ENCODE assay signal across 8 cellular contexts in the genomic region with DNA sequence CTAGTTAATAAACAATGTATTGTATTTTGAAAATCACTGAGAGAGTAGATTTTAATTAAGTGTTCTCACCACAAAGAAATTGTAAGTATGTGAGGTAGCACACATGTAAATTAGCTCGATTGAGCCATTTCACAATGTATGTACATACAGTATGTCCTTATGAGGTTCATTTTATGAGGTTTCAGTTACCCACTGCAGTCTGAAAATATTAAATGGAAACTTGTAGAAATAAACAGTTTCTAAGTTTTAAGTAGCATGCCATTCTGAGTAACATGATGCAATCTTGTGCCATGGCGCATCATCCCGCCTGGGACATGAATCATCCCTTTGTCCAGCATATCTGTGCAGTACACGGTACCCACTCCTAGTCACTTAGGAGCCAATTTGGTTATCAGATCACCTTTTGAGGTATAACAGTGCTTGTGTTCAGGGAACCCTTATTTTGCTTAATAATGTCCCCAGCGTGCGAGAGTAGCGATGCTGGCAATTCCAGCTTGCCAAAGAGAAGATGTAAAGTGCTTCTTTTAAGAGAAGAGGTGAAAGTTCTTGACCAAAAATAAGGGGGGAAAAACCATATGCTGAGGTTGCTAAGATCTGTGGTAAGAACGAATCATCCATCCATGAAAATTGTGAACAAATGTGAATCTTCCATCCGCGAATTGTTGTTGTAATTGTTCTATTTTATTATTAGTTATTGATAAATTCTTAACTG.
DNase-seq lines count a peak whose midpoint lies in the region; ATAC-seq and TF ChIP-seq lines count a peak whose summit lies in the region.

No MANE protein-coding gene starts in this region.

- H3K4me1 ChIP-seq in GM23248 (ENCODE audit: insufficient read depth) (peaks cover 49% of the 10 kb centered on the region), mammary epithelial cell (ENCODE audit: insufficient read depth, low read length) (peaks cover 41% of the 10 kb centered on the region), upper lobe of right lung (peaks cover 35% of the 10 kb centered on the region)

- TF ChIP-seq CTCF in mammary epithelial cell (conservative IDR thresholded peaks at IDR 0.05 in 1 of 2, IDR thresholded peaks at IDR 0.05 in 1 of 2; ENCODE audit: extremely low read depth in 1 of 2, insufficient read depth in 1 of 2, low read depth in 1 of 2, low read length in 2 of 2): no peak
- TF ChIP-seq CTCF in upper lobe of right lung (IDR thresholded peaks at IDR 0.05): no peak

- intact Hi-C loops in mammary epithelial cell (cut with micrococcal nuclease) (no loop called here), upper lobe of right lung (cut with DNase I) (no loop called here)

- H4K20me1 ChIP-seq in GM23248 (ENCODE audit: insufficient read depth) (no peaks in the 10 kb centered on the region), mammary epithelial cell (ENCODE audit: insufficient read depth, low read length) (no peaks in the 10 kb centered on the region)

- in situ Hi-C loops in GM23248 (cut with MboI) (loop anchor here (25.0 kb wide), 2 partner anchors 251 to 401 kb away; no protein-coding TSS in a partner anchor), mammary epithelial cell (cut with MboI; ENCODE audit: low sequenced_read_pairs in 2 of 2) (no loop called here)

- H3K36me3 ChIP-seq in GM23248 (ENCODE audit: low read depth) (no peaks in the 10 kb centered on the region), SK-N-MC (ENCODE audit: insufficient read depth, low read length) (0 out of 2 replicates have a peak, but pooled peaks cover 5% of the 10 kb centered on the region), mammary epithelial cell (ENCODE audit: insufficient read depth, low read length) (peaks cover under 1% of the 10 kb centered on the region), upper lobe of right lung (peaks cover 16% of the 10 kb centered on the region)

- no peak for ATAC-seq in GM21529 (IDR thresholded peaks at IDR 0.05; ENCODE audit: unreplicated experiment)
- no peak for ATAC-seq in upper lobe of right lung
- no peak for ATAC-seq in GM19023 (IDR thresholded peaks at IDR 0.05; ENCODE audit: unreplicated experiment)

- H3K27me3 ChIP-seq in GM23248 (replicated peaks; ENCODE audit: insufficient read depth) (no peaks in the 10 kb centered on the region), mammary epithelial cell (ENCODE audit: insufficient read depth, low read length) (no peaks in the 10 kb centered on the region), upper lobe of right lung (no peaks in the 10 kb centered on the region)

- H3K9me2 ChIP-seq in GM23248 (ENCODE audit: insufficient read depth): no peaks in the 10 kb centered on the region

- no TSS peak for BruUV-seq in mammary epithelial cell (replicated peaks; lab: Mats Ljungman, UMichigan)

- dilution Hi-C loops in mammary epithelial cell (cut with HindIII; ENCODE audit: low sequenced_read_pairs): no loop called here

- H3K9ac ChIP-seq in GM23248: no peak overlapping the region
- H3K9ac ChIP-seq in SK-N-MC (ENCODE audit: insufficient read length): no peak overlapping the region
- H3K9ac ChIP-seq in mammary epithelial cell (ENCODE audit: insufficient read depth, low read length): peak overlapping the region; percentile 5

- H2AFZ ChIP-seq in GM23248: no peak overlapping the region
- no peak overlapping the region for H2AFZ ChIP-seq in mammary epithelial cell (ENCODE audit: low read depth, low read length)

- DNase-seq in GM23248 (peak; percentile 65), SK-N-MC (ENCODE audit: low read depth, low spot score) (no peak), mammary epithelial cell (peak; percentile 74), upper lobe of right lung (no peak), AML-193 (lab: John Stamatoyannopoulos, UW) (no peak)
- DNase-seq in stimulated activated CD4-positive, alpha-beta T cell treated with anti-CD3 and anti-CD28 coated beads, Interleukin-12 subunit alpha, Interleukin-12 subunit beta, amount 100 ng/mL, for 4 hours: peak; percentile 35

- peaks cover 38% of the 10 kb centered on the region for H3K79me2 ChIP-seq in GM23248 (ENCODE audit: insufficient read depth)
- H3K79me2 ChIP-seq in mammary epithelial cell (ENCODE audit: insufficient read depth, low read length): peaks cover 21% of the 10 kb centered on the region

- CTCF ChIA-PET in mammary epithelial cell (lab: Charles Lee; ENCODE audit: low non-redundant PET): no interaction called here

- WGBS in GM23248 (ENCODE audit: low coverage in 1 of 2, low lambda C conversion rate in 2 of 2, missing lambda C conversion rate in 2 of 2), 2 experiments: 77 to 81% methylated on average over 10 of the region's 10 CpGs
- 64% methylated on average over 10 of the region's 10 CpGs for WGBS in mammary epithelial cell (ENCODE audit: low coverage, missing lambda C conversion rate)

- peaks cover 46% of the 10 kb centered on the region for H3F3A ChIP-seq in GM23248 (ENCODE audit: insufficient read depth)

- H3K27ac ChIP-seq in GM23248 (peak overlapping the region; percentile 56), SK-N-MC (peak overlapping the region; percentile 35; the same call in 1 of the 2 replicates), mammary epithelial cell (ENCODE audit: insufficient read depth, low read depth, low read length) (peak overlapping the region; percentile 80), upper lobe of right lung (no peak overlapping the region)

- H3K4me3 ChIP-seq in GM23248 (no peak overlapping the region), SK-N-MC (no peak overlapping the region), mammary epithelial cell (replicated peaks in 1 of 3; ENCODE audit: insufficient read depth in 1 of 3, low read depth in 2 of 3, low read length in 3 of 3) (no peak overlapping the region), upper lobe of right lung (no peak overlapping the region)

- H3K4me2 ChIP-seq in GM23248 (ENCODE audit: unreplicated experiment) (no peak overlapping the region), mammary epithelial cell (ENCODE audit: insufficient read depth, low read depth, low read length) (peak overlapping the region; percentile 34)

- H3K9me3 ChIP-seq in GM23248 (ENCODE audit: low read depth) (no peaks in the 10 kb centered on the region), SK-N-MC (ENCODE audit: low read depth, low read length) (no peaks in the 10 kb centered on the region), mammary epithelial cell (replicated peaks; ENCODE audit: insufficient read depth, low read length) (no peaks in the 10 kb centered on the region), upper lobe of right lung (no peaks in the 10 kb centered on the region)

Comparison
In these comparisons a context has a peak if more than half of its experiments do, and no peak if none do; other contexts are left out.
1. DNase-seq: peak in GM23248 (single experiment), mammary epithelial cell (single experiment) and stimulated activated CD4-positive, alpha-beta T cell treated with anti-CD3 and anti-CD28 coated beads, Interleukin-12 subunit alpha, Interleukin-12 subunit beta, amount 100 ng/mL, for 4 hours (single experiment); none in SK-N-MC (single experiment), upper lobe of right lung (single experiment) and AML-193 (0 of 2).